ENCODE assay signal across 20 cellular contexts in the genomic region with DNA sequence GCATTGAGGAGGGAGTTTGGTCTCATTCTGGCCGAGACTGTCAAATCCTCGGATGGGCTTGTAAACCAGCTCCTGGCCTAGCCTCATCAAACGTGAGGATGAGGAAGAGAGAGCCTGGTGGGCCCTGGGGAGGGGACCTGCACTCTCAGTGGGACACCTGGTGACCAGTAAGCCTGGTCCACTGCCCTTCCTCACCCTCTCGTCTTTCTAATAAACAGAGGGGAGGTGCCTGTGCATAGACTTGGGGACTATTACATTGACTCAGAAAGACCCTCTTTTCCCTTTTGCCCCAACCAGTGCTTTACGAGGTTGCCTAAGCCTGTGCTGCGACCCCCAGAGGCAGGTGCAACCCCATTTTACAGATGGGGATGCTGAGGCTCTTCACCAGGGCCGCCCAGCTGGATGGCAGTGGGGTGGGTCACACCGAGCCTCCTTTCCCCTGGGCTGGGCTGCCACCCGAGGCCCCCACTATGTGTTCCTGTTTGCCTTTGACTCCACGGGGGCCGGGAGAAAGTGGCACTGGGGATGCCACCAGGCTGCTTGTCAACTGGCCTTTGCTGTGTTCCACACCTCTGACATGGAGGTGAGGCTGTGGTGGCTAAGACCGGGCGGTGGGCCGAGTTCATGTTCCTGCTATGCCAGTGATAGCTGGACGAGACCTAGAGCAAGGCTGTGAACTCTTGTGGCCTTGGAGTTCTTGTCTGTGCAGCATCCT.
A peak's percentile ranks its signal among the peaks of the same experiment; 100 is the strongest.
DNase-seq lines count a peak whose midpoint lies in the region; FAIRE-seq and TF ChIP-seq lines count a peak whose summit lies in the region.
"Had no signal": no experiment of that assay in that cellular context is flagged by ENCODE, and none has a peak within 500 bp of the region (broad histone marks: within the 10 kb centered on the region; RNA-seq: fewer than 3 reads in every experiment).

No MANE protein-coding gene starts in this region.

- TF ChIP-seq POLR2A in H54 (IDR thresholded peaks at IDR 0.05; ENCODE audit: low read depth, low read length), result no peak

- H3K27me3 ChIP-seq in BLaER1 (no peaks in the 10 kb centered on the region), SJSA1 (replicated peaks) (no peaks in the 10 kb centered on the region), smooth muscle cell (ENCODE audit: low read depth) (no peaks in the 10 kb centered on the region)
- H3K27me3 ChIP-seq: brain microvascular endothelial cell, heart left ventricle, neutrophil had no signal

- H4K20me1 ChIP-seq in BLaER1 (no peaks in the 10 kb centered on the region), smooth muscle cell (ENCODE audit: low read depth) (peaks cover 59% of the 10 kb centered on the region)

- FAIRE-seq in H54 (lab: Jason Lieb, UNC), result no peak

- no peak overlapping the region for H2AFZ ChIP-seq in smooth muscle cell (ENCODE audit: low read depth)

- peaks cover 2% of the 10 kb centered on the region for H3K36me3 Mint-ChIP-seq in mesothelial cell of epicardium

- H3K4me2 ChIP-seq in BLaER1 (peak overlapping the region; percentile 14), smooth muscle cell (peak overlapping the region; percentile 84)

- TF ChIP-seq CTCF in mesothelial cell of epicardium (IDR thresholded peaks at IDR 0.05; ENCODE audit: unreplicated experiment) (no peak), smooth muscle cell (IDR thresholded peaks at IDR 0.05; ENCODE audit: borderline replicate concordance, insufficient read depth, poor library complexity, severe bottlenecking) (no peak)

- no peak overlapping the region for H3K9ac ChIP-seq in BLaER1
- no peak overlapping the region for H3K9ac ChIP-seq in smooth muscle cell (ENCODE audit: low read depth)

- H3K4me3 ChIP-seq in BLaER1, result no peak overlapping the region
- no peak overlapping the region for H3K4me3 ChIP-seq in SJSA1
- no peak overlapping the region for H3K4me3 ChIP-seq in smooth muscle cell

- no peak overlapping the region for H3K4me3 Mint-ChIP-seq in mesothelial cell of epicardium
- H3K4me3 Mint-ChIP-seq: CD4-positive, alpha-beta T cell had no signal

- H3K4me1 ChIP-seq in BLaER1 (peaks cover 27% of the 10 kb centered on the region), SJSA1 (replicated peaks) (peaks cover 68% of the 10 kb centered on the region), smooth muscle cell (ENCODE audit: low read depth) (peaks cover 33% of the 10 kb centered on the region)

- DNase-seq in SJSA1 (ENCODE audit: low read depth in 1 of 2, low spot score in 2 of 2) (no peak), mesothelial cell of epicardium (ENCODE audit: low spot score in 2 of 2, unreplicated experiment in 2 of 2) (no peak), smooth muscle cell (lab: John Stamatoyannopoulos, UW; ENCODE audit: unreplicated experiment) (no peak), NCI-H1417 treated with DMSO at 0.1 percent for 48 hours (lab: John Stamatoyannopoulos, UW) (no peak), NCI-H146 (lab: John Stamatoyannopoulos, UW) (no peak), H54 (ENCODE audit: insufficient read length, low spot score) (no peak), NCI-H2107 (lab: John Stamatoyannopoulos, UW) (no peak)
- DNase-seq: activated CD4-positive, alpha-beta T cell treated with anti-CD3 and anti-CD28 coated beads, Interleukin-2, amount 50 U/mL, for 1 hour; activated T-cell treated with anti-CD3 and anti-CD28 coated beads, Interleukin-2, amount 50 U/mL, for 48 hours; CD4-positive, alpha-beta T cell; effector CD4-positive, alpha-beta T cell; Karpas-422; NCI-H187; NCI-H526 treated with DMSO at 0.1 percent for 48 hours; SHP77 treated with DMSO at 0.1 percent for 48 hours; stimulated activated CD4-positive, alpha-beta T cell treated with anti-CD3 and anti-CD28 coated beads, Interleukin-2, amount 100 ng/mL, for 48 hours had no signal

- no peaks in the 10 kb centered on the region for H3K9me3 Mint-ChIP-seq in mesothelial cell of epicardium
- H3K9me3 Mint-ChIP-seq: CD4-positive, alpha-beta T cell had no signal

- peak overlapping the region; percentile 51 for H3K27ac Mint-ChIP-seq in mesothelial cell of epicardium
- H3K27ac Mint-ChIP-seq: CD4-positive, alpha-beta T cell had no signal

- no peaks in the 10 kb centered on the region for H3K27me3 Mint-ChIP-seq in mesothelial cell of epicardium (ENCODE audit: low read depth)
- H3K27me3 Mint-ChIP-seq: CD4-positive, alpha-beta T cell had no signal

- peaks cover 37% of the 10 kb centered on the region for H3K4me1 Mint-ChIP-seq in mesothelial cell of epicardium

- peaks cover 27% of the 10 kb centered on the region for H3K79me2 ChIP-seq in smooth muscle cell (ENCODE audit: low read depth)

- no peaks in the 10 kb centered on the region for H3K36me3 ChIP-seq in BLaER1
- peaks cover 13% of the 10 kb centered on the region; the same call in 1 of the 2 replicates for H3K36me3 ChIP-seq in SJSA1
- H3K36me3 ChIP-seq in smooth muscle cell (ENCODE audit: low read depth), result no peaks in the 10 kb centered on the region
- H3K36me3 ChIP-seq: brain microvascular endothelial cell, heart left ventricle, neutrophil had no signal

- no peak overlapping the region for H3K27ac ChIP-seq in BLaER1
- peak overlapping the region; percentile 90; the same call in 1 of the 2 replicates for H3K27ac ChIP-seq in SJSA1
- peak overlapping the region; percentile 95 for H3K27ac ChIP-seq in smooth muscle cell (ENCODE audit: low read depth)
- H3K27ac ChIP-seq: brain microvascular endothelial cell, neutrophil had no signal

- WGBS in smooth muscle cell (ENCODE audit: low lambda C conversion rate), result 83% methylated on average over 15 of the region's 15 CpGs

- peaks cover 14% of the 10 kb centered on the region for H3F3A ChIP-seq in smooth muscle cell (ENCODE audit: low read depth)

- H3K9me3 ChIP-seq in BLaER1, result no peaks in the 10 kb centered on the region
- no peaks in the 10 kb centered on the region for H3K9me3 ChIP-seq in SJSA1 (replicated peaks)
- no peaks in the 10 kb centered on the region for H3K9me3 ChIP-seq in smooth muscle cell (replicated peaks; ENCODE audit: low read depth)
- H3K9me3 ChIP-seq: heart left ventricle, neutrophil had no signal
